31 cellular contexts compared by ENCODE assay signal in genomic region chr7:43779032-43779812, GRCh38. TPM values are rescaled to one million over a fixed set of nuclear protein-coding genes. Genes with fewer than 3 reads are reported as not detected.
DNase-seq lines count a peak whose midpoint lies in the region; ATAC-seq and TF ChIP-seq lines count a peak whose summit lies in the region.
"Had no signal": no experiment of that assay in that cellular context is flagged by ENCODE, and none has a peak within 500 bp of the region (broad histone marks: within the 10 kb centered on the region; RNA-seq: fewer than 3 reads in every experiment).

No MANE protein-coding gene starts in this region.

- H3K4me3 ChIP-seq in RWPE2 (ENCODE audit: severe bottlenecking): no peak overlapping the region
- H3K4me3 ChIP-seq: dorsolateral prefrontal cortex, gastrocnemius medialis, vagina had no signal

- H3K27me3 ChIP-seq in RWPE2 (ENCODE audit: insufficient read depth, poor library complexity, severe bottlenecking): no peaks in the 10 kb centered on the region
- H3K27me3 ChIP-seq: dorsolateral prefrontal cortex, gastrocnemius medialis, vagina had no signal

- TF ChIP-seq CTCF in 22Rv1 (IDR thresholded peaks at IDR 0.05): no peak
- TF ChIP-seq CTCF in RWPE2 (IDR thresholded peaks at IDR 0.05; ENCODE audit: poor library complexity, severe bottlenecking): no peak

- H3K4me1 ChIP-seq in ES-I3 (ENCODE audit: insufficient read depth, low read length) (no peaks in the 10 kb centered on the region), RWPE2 (ENCODE audit: insufficient read depth, poor library complexity, severe bottlenecking) (peaks cover 20% of the 10 kb centered on the region)

- CTCF ChIA-PET in activated naive CD4-positive, alpha-beta T cell treated with anti-CD3 and anti-CD28 coated beads, Interleukin-2, amount 10 ng/mL, durations not matched to agents 7 days and 5 days (lab: Charles Lee): no interaction called here

- H3K27me3 Mint-ChIP-seq in immature natural killer cell (ENCODE audit: low read depth in 3 of 3): peaks cover 0 to 2% (median 0%) of the 10 kb centered on the region in 3 donors
- no peaks in the 10 kb centered on the region for H3K27me3 Mint-ChIP-seq in activated naive CD4-positive, alpha-beta T cell treated with anti-CD3 and anti-CD28 coated beads, Interleukin-2, amount 10 ng/mL, durations not matched to agents 7 days and 5 days
- H3K27me3 Mint-ChIP-seq: activated CD8-positive, alpha-beta T cell treated with anti-CD3 and anti-CD28 coated beads for 36 hours; progenitor cell of endocrine pancreas had no signal

- H3K4me1 Mint-ChIP-seq in immature natural killer cell: peaks cover 0 to 1% of the 10 kb centered on the region in 2 donors
- H3K4me1 Mint-ChIP-seq in activated naive CD4-positive, alpha-beta T cell treated with anti-CD3 and anti-CD28 coated beads, Interleukin-2, amount 10 ng/mL, durations not matched to agents 7 days and 5 days: peaks cover 11% of the 10 kb centered on the region

- H3K36me3 ChIP-seq in ES-I3 (ENCODE audit: insufficient read depth, low read length) (no peaks in the 10 kb centered on the region), RWPE2 (ENCODE audit: low read depth) (peaks cover 11% of the 10 kb centered on the region; the same call in 1 of the 2 replicates)
- H3K36me3 ChIP-seq: gastrocnemius medialis had no signal

- H3K4me3 Mint-ChIP-seq in immature natural killer cell: no peak overlapping the region
- no peak overlapping the region for H3K4me3 Mint-ChIP-seq in activated naive CD4-positive, alpha-beta T cell treated with anti-CD3 and anti-CD28 coated beads, Interleukin-2, amount 10 ng/mL, durations not matched to agents 7 days and 5 days
- H3K4me3 Mint-ChIP-seq: activated CD8-positive, alpha-beta T cell treated with anti-CD3 and anti-CD28 coated beads for 36 hours; activated T-cell treated with anti-CD3 and anti-CD28 coated beads, Interleukin-2, amount 50 U/mL, for 4 hours; CD8-positive, alpha-beta T cell; stimulated activated effector memory CD8-positive, alpha-beta T cell treated with anti-CD3 and anti-CD28 coated beads, Interleukin-12 subunit alpha, Interleukin-12 subunit beta, amount 100 ng/mL, for 72 hours; T-helper 2 cell treated with Interferon-gamma antibody and Interleukin-4, amounts not matched to agents 5 μg/mL and 100 μg/mL, for 36 hours had no signal

- ATAC-seq in RWPE2 (ENCODE audit: low read depth): no peak
- ATAC-seq in esophagus mucosa: peak; percentile 58
- no peak for ATAC-seq in HG02885 (IDR thresholded peaks at IDR 0.05; ENCODE audit: poor library complexity, unreplicated experiment)
- ATAC-seq: activated CD8-positive, alpha-beta T cell treated with anti-CD3 and anti-CD28 coated beads for 36 hours; activated T-cell treated with anti-CD3 and anti-CD28 coated beads, Interleukin-2, amount 50 U/mL, for 4 hours; CD8-positive, alpha-beta T cell; gastrocnemius medialis; stimulated activated effector memory CD8-positive, alpha-beta T cell treated with anti-CD3 and anti-CD28 coated beads, Interleukin-12 subunit alpha, Interleukin-12 subunit beta, amount 100 ng/mL, for 72 hours had no signal

- peaks cover 5 to 16% (median 14%) of the 10 kb centered on the region in 3 donors for H3K36me3 Mint-ChIP-seq in immature natural killer cell
- peaks cover 19% of the 10 kb centered on the region for H3K36me3 Mint-ChIP-seq in activated naive CD4-positive, alpha-beta T cell treated with anti-CD3 and anti-CD28 coated beads, Interleukin-2, amount 10 ng/mL, durations not matched to agents 7 days and 5 days
- H3K36me3 Mint-ChIP-seq: stimulated activated effector memory CD8-positive, alpha-beta T cell treated with anti-CD3 and anti-CD28 coated beads, Interleukin-12 subunit alpha, Interleukin-12 subunit beta, amount 100 ng/mL, for 72 hours had no signal

- H3K27ac Mint-ChIP-seq in immature natural killer cell: no peak overlapping the region
- no peak overlapping the region for H3K27ac Mint-ChIP-seq in activated naive CD4-positive, alpha-beta T cell treated with anti-CD3 and anti-CD28 coated beads, Interleukin-2, amount 10 ng/mL, durations not matched to agents 7 days and 5 days
- H3K27ac Mint-ChIP-seq: activated CD8-positive, alpha-beta T cell treated with anti-CD3 and anti-CD28 coated beads for 36 hours; progenitor cell of endocrine pancreas; stimulated activated effector memory CD8-positive, alpha-beta T cell treated with anti-CD3 and anti-CD28 coated beads, Interleukin-12 subunit alpha, Interleukin-12 subunit beta, amount 100 ng/mL, for 72 hours; T-helper 2 cell treated with Interferon-gamma antibody and Interleukin-4, amounts not matched to agents 5 μg/mL and 100 μg/mL, for 36 hours had no signal

- H3K9me3 ChIP-seq in ES-I3 (ENCODE audit: control insufficient read depth, insufficient read depth, low read length) (peaks cover 3% of the 10 kb centered on the region; the same call in 1 of the 2 replicates), RWPE2 (ENCODE audit: severe bottlenecking) (no peaks in the 10 kb centered on the region)
- H3K9me3 ChIP-seq: gastrocnemius medialis, SK-N-SH, vagina had no signal

- DNase-seq in RWPE2 (ENCODE audit: low spot score) (no peak), immature natural killer cell (no peak), NCI-H69 (lab: John Stamatoyannopoulos, UW) (no peak)
- DNase-seq in activated naive CD4-positive, alpha-beta T cell treated with anti-CD3 and anti-CD28 coated beads, Interleukin-2, amount 10 ng/mL, durations not matched to agents 7 days and 5 days: no peak
- DNase-seq: activated CD4-positive, CD25-positive, alpha-beta regulatory T cell; activated CD8-positive, alpha-beta T cell treated with anti-CD3 and anti-CD28 coated beads for 36 hours; activated naive CD4-positive, alpha-beta T cell treated with anti-CD3 and anti-CD28 coated beads, Interleukin-2, amount 50 U/mL, for 16 hours; activated T-cell treated with anti-CD3 and anti-CD28 coated beads, Interleukin-2, amount 50 U/mL, for 4 hours; anterior cingulate cortex; caudate nucleus; CD8-positive, alpha-beta T cell; DMS153; dorsolateral prefrontal cortex; gastrocnemius medialis; HCEC 1CT; hippocampal formation; Karpas-422; NCI-H1092 treated with DMSO at 0.1 percent for 48 hours; NCI-H2029 treated with DMSO at 0.1 percent for 48 hours; NCI-H446 treated with DMSO at 0.1 percent for 48 hours; SK-N-SH; stimulated activated CD4-positive, alpha-beta T cell treated with anti-CD3 and anti-CD28 coated beads, Interleukin-1b, Interleukin-23, amount 100 ng/mL, for 48 hours had no signal

- H3K27ac ChIP-seq in 22Rv1: peak overlapping the region; percentile 59
- H3K27ac ChIP-seq in RWPE2 (ENCODE audit: poor library complexity, severe bottlenecking): peak overlapping the region; percentile 33
- H3K27ac ChIP-seq: dorsolateral prefrontal cortex, epithelial cell of prostate, gastrocnemius medialis, vagina had no signal

- H3K9ac ChIP-seq in ES-I3 (ENCODE audit: low read depth, low read length): 0 out of 2 replicates have a peak overlapping the region, but pooled peaks have one; percentile 6
- H3K9ac ChIP-seq: SK-N-SH had no signal

- peaks cover 0 to 3% (median 0%) of the 10 kb centered on the region in 6 donors for H3K9me3 Mint-ChIP-seq in immature natural killer cell
- H3K9me3 Mint-ChIP-seq in activated naive CD4-positive, alpha-beta T cell treated with anti-CD3 and anti-CD28 coated beads, Interleukin-2, amount 10 ng/mL, durations not matched to agents 7 days and 5 days: peaks cover 6% of the 10 kb centered on the region
- H3K9me3 Mint-ChIP-seq: activated CD8-positive, alpha-beta T cell treated with anti-CD3 and anti-CD28 coated beads for 36 hours; activated T-cell treated with anti-CD3 and anti-CD28 coated beads, Interleukin-2, amount 50 U/mL, for 4 hours; CD8-positive, alpha-beta T cell; stimulated activated effector memory CD8-positive, alpha-beta T cell treated with anti-CD3 and anti-CD28 coated beads, Interleukin-12 subunit alpha, Interleukin-12 subunit beta, amount 100 ng/mL, for 72 hours; T-helper 2 cell treated with Interferon-gamma antibody and Interleukin-4, amounts not matched to agents 5 μg/mL and 100 μg/mL, for 36 hours had no signal

RNA-seq across cellular contexts. Expression of gene BLVRA, which starts 20.7 kb away (rescaled TPM):
- total RNA-seq in esophagus mucosa: 41.2 TPM
- 10 to 100 TPM; 51.0 to 72.3 (median 51.0) TPM for polyA plus RNA-seq in immature natural killer cell

RNA-seq across cellular contexts. Expression of gene COA1, which starts 49.9 kb away (rescaled TPM):
- 40.8 TPM for total RNA-seq in esophagus mucosa
- polyA plus RNA-seq in immature natural killer cell: 10 to 100 TPM; 48.2 to 99.7 (median 77.1) TPM
